In the genomic region with DNA sequence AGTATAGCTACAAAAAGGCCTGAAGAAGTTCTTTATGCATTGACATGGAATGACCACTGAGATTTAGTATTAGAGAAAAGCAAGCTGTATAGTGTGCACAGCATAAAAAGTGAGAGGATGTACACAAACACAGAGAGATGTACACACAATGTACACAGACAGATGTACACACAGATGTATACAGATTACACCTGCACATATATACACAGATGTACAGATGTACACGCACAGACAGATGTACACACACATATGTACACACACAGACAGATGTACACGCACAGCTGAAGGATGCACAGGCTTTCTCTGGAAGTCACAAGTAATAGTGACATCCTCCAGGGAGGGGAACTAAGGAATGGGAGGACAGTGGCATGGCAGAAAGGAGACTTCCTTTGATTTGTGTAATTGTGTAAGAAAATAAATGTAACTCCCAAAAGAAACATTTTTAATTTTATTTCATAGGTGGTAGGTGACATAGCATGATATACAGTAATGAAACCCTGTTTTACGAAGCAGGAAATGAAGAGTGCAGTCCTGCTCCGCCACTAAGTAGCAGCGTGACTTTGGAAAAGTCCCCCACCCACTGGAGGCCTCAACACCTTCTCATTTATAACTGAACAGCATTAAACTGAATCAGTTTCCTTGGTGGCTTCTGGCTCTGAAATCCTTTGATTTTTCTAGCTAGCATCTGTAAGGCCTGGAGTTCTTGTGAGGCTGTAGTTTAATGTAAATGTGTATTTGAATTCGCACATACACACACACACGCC, we compare ENCODE assay signal across 1 cellular context.
TF ChIP-seq lines count a peak whose summit lies in the region.

No MANE protein-coding gene starts in this region.

TF ChIP-seq in IMR-90, 13 proteins besides CTCF, POLR2A, EP300 and RAD21:
- TF ChIP-seq MXI1 (IDR thresholded peaks at IDR 0.05; ENCODE audit: borderline replicate concordance, low read depth, low read length) (no peak), MAFK (IDR thresholded peaks at IDR 0.05; ENCODE audit: low read depth, low read length) (no peak), USF2 (IDR thresholded peaks at IDR 0.05; ENCODE audit: low read depth, low read length) (no peak), ELK1 (IDR thresholded peaks at IDR 0.05; ENCODE audit: borderline replicate concordance, low read depth, low read length) (no peak), NFE2L2 (IDR thresholded peaks at IDR 0.05; ENCODE audit: low read depth, low read length) (no peak), FOS (IDR thresholded peaks at IDR 0.05; ENCODE audit: low read depth, low read length) (no peak), MAZ (IDR thresholded peaks at IDR 0.05; ENCODE audit: borderline replicate concordance, low read depth, low read length) (no peak), CHD1 (IDR thresholded peaks at IDR 0.05; ENCODE audit: low read depth, low read length) (no peak), CEBPB (IDR thresholded peaks at IDR 0.05; ENCODE audit: low read depth, low read length) (no peak), RFX5 (IDR thresholded peaks at IDR 0.05; ENCODE audit: low read depth, low read length) (no peak), BHLHE40 (IDR thresholded peaks at IDR 0.05; ENCODE audit: low read depth, low read length) (no peak), RCOR1 (IDR thresholded peaks at IDR 0.05; ENCODE audit: insufficient replicate concordance, low read length) (no peak), SMC3 (IDR thresholded peaks at IDR 0.05; ENCODE audit: low read depth, low read length) (no peak)
TF ChIP-seq in IMR-90: peak in this region for 0.
